25 cellular contexts compared by ENCODE assay signal in the genomic region with DNA sequence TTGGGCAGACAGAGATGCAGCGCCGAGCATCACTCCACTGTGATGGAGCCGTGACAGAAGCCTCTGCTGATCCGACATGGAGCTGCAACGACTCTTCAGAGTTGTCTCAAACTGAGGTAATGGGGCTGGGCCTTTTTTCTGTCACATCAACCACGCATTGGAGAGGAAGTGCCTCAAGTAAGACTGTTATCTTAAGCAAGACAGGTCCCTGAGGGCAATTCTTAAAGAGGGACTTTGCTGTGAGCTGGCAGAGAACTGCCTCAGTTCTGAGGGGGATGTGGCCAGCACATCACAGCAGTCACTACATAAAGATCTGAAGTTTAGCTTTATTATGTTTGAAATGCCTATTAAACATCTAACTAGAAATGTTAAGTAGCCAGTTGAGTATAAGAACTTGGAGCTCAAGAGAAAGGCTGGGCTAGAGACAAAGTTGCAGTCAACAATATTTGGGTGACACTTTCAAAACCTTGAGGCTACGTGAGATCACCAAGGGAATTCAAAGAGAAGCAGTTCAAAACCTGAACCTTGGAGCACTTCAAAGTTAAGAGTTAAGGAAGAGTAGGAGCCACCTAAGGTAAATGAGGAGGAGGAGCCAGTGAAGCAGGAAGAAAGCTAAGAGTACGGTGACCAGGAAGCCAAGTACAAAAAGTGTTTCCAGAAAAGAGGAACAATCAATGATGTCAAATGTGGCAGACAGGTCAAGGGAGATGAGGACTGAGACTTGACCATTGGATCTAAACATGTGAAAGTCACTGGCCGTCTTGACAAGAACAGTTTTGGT. TPM values are rescaled to one million over a fixed set of nuclear protein-coding genes. Genes with fewer than 3 reads are reported as not detected.
DNase-seq lines count a peak whose midpoint lies in the region; ATAC-seq, FAIRE-seq and TF ChIP-seq lines count a peak whose summit lies in the region.
"Had no signal": no experiment of that assay in that cellular context is flagged by ENCODE, and none has a peak within 500 bp of the region (broad histone marks: within the 10 kb centered on the region; RNA-seq: fewer than 3 reads in every experiment).

No MANE protein-coding gene starts in this region.

- TF ChIP-seq POLR2A in K562 (conservative IDR thresholded peaks at IDR 0.05) (no peak), spleen (IDR thresholded peaks at IDR 0.05) (no peak)

- in situ Hi-C loops in K562 (cut with MboI): no loop called here

- H3K4me1 ChIP-seq in BLaER1 (peaks cover 10% of the 10 kb centered on the region), Loucy (ENCODE audit: insufficient read depth, low read length, poor library complexity, severe bottlenecking) (peaks cover 6% of the 10 kb centered on the region), K562 (replicated peaks in 1 of 2; ENCODE audit: control insufficient read depth in 2 of 2, insufficient read depth in 2 of 2, low read length in 2 of 2) (no peaks in the 10 kb centered on the region; a peak in 1 of 5 replicates), mucosa of descending colon (ENCODE audit: low read depth) (peaks cover 11% of the 10 kb centered on the region), osteoblast (ENCODE audit: insufficient read depth, low read length) (no peaks in the 10 kb centered on the region), neuronal stem cell (ENCODE audit: control insufficient read depth in 2 of 2, insufficient read depth in 1 of 2, low read depth in 1 of 2, low read length in 2 of 2) (peaks cover 0 to 4% of the 10 kb centered on the region in 2 donors), spleen (no peaks in the 10 kb centered on the region)
- H3K4me1 ChIP-seq: Peyer's patch had no signal

- no peak overlapping the region for H3K4ac ChIP-seq in neuronal stem cell (ENCODE audit: low read length)

- H3K79me2 ChIP-seq in Loucy (ENCODE audit: insufficient read depth, low read length) (no peaks in the 10 kb centered on the region), K562 (ENCODE audit: control insufficient read depth, insufficient read depth, low read length) (no peaks in the 10 kb centered on the region), osteoblast (ENCODE audit: insufficient read depth, low read length) (no peaks in the 10 kb centered on the region)

- H3K27ac ChIP-seq in BLaER1: no peak overlapping the region
- H3K27ac ChIP-seq in K562 (ENCODE audit: extremely low read depth, low read depth, low read length): no peak overlapping the region
- no peak overlapping the region for H3K27ac ChIP-seq in osteoblast (ENCODE audit: low read depth, low read length)
- H3K27ac ChIP-seq in neuronal stem cell (replicated peaks; ENCODE audit: low read length): no peak overlapping the region
- no peak overlapping the region for H3K27ac ChIP-seq in spleen
- H3K27ac ChIP-seq: 22Rv1, Peyer's patch had no signal

- H3K27me3 ChIP-seq in BLaER1 (no peaks in the 10 kb centered on the region), Loucy (ENCODE audit: insufficient read depth, low read length, poor library complexity, severe bottlenecking) (no peaks in the 10 kb centered on the region), K562 (ENCODE audit: control insufficient read depth in 2 of 2, insufficient read depth in 2 of 2, low read length in 2 of 2) (peaks cover 2 to 12% of the 10 kb centered on the region in 2 experiments; a peak in 2 of 5 replicates), osteoblast (ENCODE audit: insufficient read depth, low read length) (peaks cover 5% of the 10 kb centered on the region), neuronal stem cell (ENCODE audit: control insufficient read depth in 3 of 3, insufficient read depth in 3 of 3, low read depth in 1 of 3, low read length in 3 of 3) (no peaks in the 10 kb centered on the region), spleen (replicated peaks in 1 of 7) (peaks cover 0 to 25% (median 0%) of the 10 kb centered on the region in 7 donors)
- H3K27me3 ChIP-seq: Peyer's patch had no signal

- no peaks in the 10 kb centered on the region for H3K36me3 ChIP-seq in BLaER1
- H3K36me3 ChIP-seq in Loucy (ENCODE audit: insufficient read depth, low read length): no peaks in the 10 kb centered on the region
- H3K36me3 ChIP-seq in K562 (ENCODE audit: control insufficient read depth, insufficient read depth, low read length): no peaks in the 10 kb centered on the region
- H3K36me3 ChIP-seq in mucosa of descending colon (ENCODE audit: low read depth): no peaks in the 10 kb centered on the region
- H3K36me3 ChIP-seq in osteoblast (ENCODE audit: insufficient read depth, low read length): no peaks in the 10 kb centered on the region
- H3K36me3 ChIP-seq in neuronal stem cell (replicated peaks in 1 of 2; ENCODE audit: control insufficient read depth in 2 of 2, insufficient read depth in 2 of 2, low read length in 2 of 2): no peaks in the 10 kb centered on the region
- H3K36me3 ChIP-seq in spleen: no peaks in the 10 kb centered on the region
- H3K36me3 ChIP-seq: HAP-1, Peyer's patch had no signal

- H3K79me1 ChIP-seq in neuronal stem cell (ENCODE audit: low read depth, low read length): no peaks in the 10 kb centered on the region

- no peak for TF ChIP-seq EP300 in K562 (IDR thresholded peaks at IDR 0.05; ENCODE audit: low read length)

- TF ChIP-seq RAD21 in K562 (CRISPR knock-in tag; conservative IDR thresholded peaks at IDR 0.05 in 1 of 2, IDR thresholded peaks at IDR 0.05 in 1 of 2): no peak

- peak overlapping the region; percentile 47 for H3K4me2 ChIP-seq in BLaER1
- H3K4me2 ChIP-seq in Loucy (ENCODE audit: low read depth, low read length, poor library complexity, severe bottlenecking): no peak overlapping the region
- no peak overlapping the region for H3K4me2 ChIP-seq in K562 (ENCODE audit: insufficient read depth, low read length)
- H3K4me2 ChIP-seq in osteoblast (ENCODE audit: insufficient read depth, low read length): no peak overlapping the region
- H3K4me2 ChIP-seq in neuronal stem cell (ENCODE audit: insufficient read depth, low read length, poor library complexity, severe bottlenecking): no peak overlapping the region
- H3K4me2 ChIP-seq: SK-N-SH had no signal

- no peak overlapping the region for H2AK5ac ChIP-seq in neuronal stem cell (ENCODE audit: low read depth, low read length)

- H4K20me1 ChIP-seq in BLaER1 (no peaks in the 10 kb centered on the region), Loucy (ENCODE audit: insufficient read depth, low read length, poor library complexity, severe bottlenecking) (no peaks in the 10 kb centered on the region), K562 (replicated peaks; ENCODE audit: control insufficient read depth, insufficient read depth, low read length) (no peaks in the 10 kb centered on the region), osteoblast (ENCODE audit: insufficient read depth, low read length) (no peaks in the 10 kb centered on the region)

- POLR2A ChIA-PET in K562 (lab: Yijun Ruan, JAX): interaction anchor here (1.1 kb wide), 1 partner anchor 10 kb away, joined by 3 read pairs; no protein-coding TSS in a partner anchor

- H2BK15ac ChIP-seq in neuronal stem cell (ENCODE audit: low read length): no peak overlapping the region

- ATAC-seq in K562 (no peak; the same call in 2 of the 3 replicates), mucosa of descending colon (peak; percentile 80), GM21367 (IDR thresholded peaks at IDR 0.05; ENCODE audit: unreplicated experiment) (no peak)

- H2BK120ac ChIP-seq in neuronal stem cell (ENCODE audit: low read depth, low read length): no peak overlapping the region

- H3K9ac ChIP-seq in BLaER1 (no peak overlapping the region), Loucy (ENCODE audit: low read depth, low read length, poor library complexity, severe bottlenecking) (no peak overlapping the region), K562 (ENCODE audit: insufficient read depth in 1 of 2, low read depth in 2 of 2, low read length in 2 of 2) (no peak overlapping the region), neuronal stem cell (ENCODE audit: low read depth, low read length, poor library complexity) (no peak overlapping the region)
- H3K9ac ChIP-seq: SK-N-SH had no signal

- H3K9me3 ChIP-seq in BLaER1 (no peaks in the 10 kb centered on the region), Loucy (ENCODE audit: insufficient read depth, low read depth, low read length) (no peaks in the 10 kb centered on the region), K562 (replicated peaks; ENCODE audit: control insufficient read depth, insufficient read depth, low read depth, low read length) (no peaks in the 10 kb centered on the region), mucosa of descending colon (no peaks in the 10 kb centered on the region), osteoblast (ENCODE audit: low read depth, low read length) (no peaks in the 10 kb centered on the region), neuronal stem cell (replicated peaks in 1 of 2; ENCODE audit: control insufficient read depth in 2 of 2, insufficient read depth in 1 of 2, low read depth in 1 of 2, low read length in 2 of 2) (no peaks in the 10 kb centered on the region), spleen (no peaks in the 10 kb centered on the region)
- H3K9me3 ChIP-seq: HAP-1, Peyer's patch, SK-N-SH had no signal

- no peak overlapping the region for H2BK12ac ChIP-seq in neuronal stem cell (ENCODE audit: low read length)

- no peak overlapping the region for H4K8ac ChIP-seq in neuronal stem cell (ENCODE audit: low read depth, low read length)

- intact Hi-C loops in K562 (cut with micrococcal nuclease) (no loop called here), mucosa of descending colon (cut with DNase I, micrococcal nuclease) (no loop called here), spleen (cut with DNase I; ENCODE audit: low total_unique reads) (no loop called here)

- BruUV-seq in K562 (replicated peaks; lab: Mats Ljungman, UMichigan): no TSS peak

- H3K14ac ChIP-seq in neuronal stem cell (ENCODE audit: low read length): no peak overlapping the region

- no peak for FAIRE-seq in K562 (lab: Jason Lieb, UNC)
- FAIRE-seq: D721Med, GM18507, HTR-8/SVneo had no signal

- no peaks in the 10 kb centered on the region for H3K9me2 ChIP-seq in Loucy (replicated peaks; ENCODE audit: low read depth, low read length)
- H3K9me2 ChIP-seq: SK-N-SH had no signal

- H2AFZ ChIP-seq in Loucy (ENCODE audit: low read length) (peak overlapping the region; percentile 97), K562 (ENCODE audit: low read depth, low read length) (peak overlapping the region; percentile 25; the same call in 1 of the 2 replicates), osteoblast (ENCODE audit: low read length) (no peak overlapping the region), neuronal stem cell (ENCODE audit: low read length) (no peak overlapping the region)

- H2BK5ac ChIP-seq in neuronal stem cell (ENCODE audit: low read length): no peak overlapping the region

- H4K91ac ChIP-seq in neuronal stem cell (ENCODE audit: low read depth, low read length, poor library complexity): no peak overlapping the region

- no peaks in the 10 kb centered on the region for H3F3A ChIP-seq in Loucy (ENCODE audit: low read depth)

- CTCF ChIA-PET in K562 (lab: Yijun Ruan, JAX; ENCODE audit: low intra/inter-chr PET ratio): no interaction called here

- no peak for TF ChIP-seq CTCF in Loucy (conservative IDR thresholded peaks at IDR 0.05; ENCODE audit: low read length)
- no peak for TF ChIP-seq CTCF in K562 (IDR thresholded peaks at IDR 0.05 in 2 of 3, conservative IDR thresholded peaks at IDR 0.05 in 1 of 3; ENCODE audit: insufficient read depth in 2 of 3, low read depth in 1 of 3, low read length in 3 of 3)
- no peak for TF ChIP-seq CTCF in mucosa of descending colon (IDR thresholded peaks at IDR 0.05)
- TF ChIP-seq CTCF in osteoblast (IDR thresholded peaks at IDR 0.05; ENCODE audit: extremely low read depth, low read depth, low read length): no peak
- TF ChIP-seq CTCF in spleen (IDR thresholded peaks at IDR 0.05 in 8 of 11, conservative IDR thresholded peaks at IDR 0.05 in 3 of 11): no peak

- WGBS in K562 (ENCODE audit: insufficient coverage, low coverage, missing lambda C conversion rate): 1% methylated on average over 9 of the region's 9 CpGs
- no CpG with 5 or more reads among the region's 9 CpGs for WGBS in neuronal stem cell (ENCODE audit: extremely low coverage in 2 of 2, insufficient read length in 2 of 2, insufficient replicate concordance in 1 of 2), 2 donors
- 51 to 73% (median 66%) methylated on average over 9 of the region's 9 CpGs for WGBS in spleen, 5 donors

- no peak for DNase-seq in K562 (ENCODE audit: extremely low read depth in 1 of 4, low spot score in 3 of 4)
- peak in 1 of 3 donors; percentile 9 for DNase-seq in mucosa of descending colon
- DNase-seq in osteoblast (ENCODE audit: insufficient read length, low spot score, missing footprints): no peak
- DNase-seq in neuronal stem cell (ENCODE audit: low spot score): no peak
- DNase-seq in spleen: no peak
- DNase-seq: CD4-positive, alpha-beta T cell; GOT3; HFFc6; KG1; NCI-H1092; NCI-H1417 treated with DMSO at 0.1 percent for 48 hours; NCI-H1694 treated with DMSO at 0.1 percent for 48 hours; NCI-H2081; NCI-H2227 treated with DMSO at 0.1 percent for 48 hours; NCI-H526 treated with DMSO at 0.1 percent for 48 hours; Peyer's patch; SK-N-SH had no signal

- no peak overlapping the region for H3K23ac ChIP-seq in neuronal stem cell (ENCODE audit: low read depth, low read length, poor library complexity)

- H3K4me3 ChIP-seq in BLaER1 (no peak overlapping the region), Loucy (ENCODE audit: low read length, poor library complexity, severe bottlenecking) (no peak overlapping the region), K562 (no peak overlapping the region), mucosa of descending colon (no peak overlapping the region), osteoblast (ENCODE audit: insufficient read depth, low read length) (no peak overlapping the region), neuronal stem cell (ENCODE audit: low read length in 2 of 2) (no peak overlapping the region), spleen (no peak overlapping the region)
- H3K4me3 ChIP-seq: HAP-1, Peyer's patch had no signal

- H3K9me1 ChIP-seq in K562 (ENCODE audit: control insufficient read depth, insufficient read depth, low read length): no peaks in the 10 kb centered on the region

- no peak overlapping the region for H3K18ac ChIP-seq in neuronal stem cell (ENCODE audit: low read length)

RNA-seq across cellular contexts. Expression of gene BCL9, which starts 54.2 kb away (rescaled TPM):
- total RNA-seq in K562 (2011; cell fraction: chromatin; rRNA removed; ENCODE audit: low replicate concordance): 5.2 and 6.0 TPM in 2 replicates
- 3.3 TPM in 2 replicates for total RNA-seq in K562 (2011; cell fraction: nucleolus; rRNA removed)
- 3.4 and 4.0 TPM in 2 replicates for total RNA-seq in K562 (2011; cell fraction: nucleoplasm; rRNA removed)
- total RNA-seq in K562 (2014; rRNA removed) (1.2 and 1.8 TPM in 2 replicates), K562 (2014; rRNA removed; fragmentation: Illumina TruSeq; extraction: Trizol) (1.9 and 2.0 TPM in 2 replicates), K562 (2015; rRNA removed; fragmentation: Illumina TruSeq; extraction: Trizol) (1.5 and 1.7 TPM in 2 replicates), K562 (2021) (8.4 and 8.9 TPM in 2 replicates), mucosa of descending colon (10 to 100 TPM; 17.2 to 24.9 (median 18.6) TPM), osteoblast (5.4 and 5.6 TPM in 2 replicates), spleen (10 to 100 TPM in 5 of 7 donors, 1 to 10 TPM in 2; 5.5 to 13.9 (median 11.6) TPM)
- polyA plus RNA-seq in K562 (2011; rRNA removed) (1.4 and 2.0 TPM in 2 replicates), K562 (2014; fragmentation: Illumina TruSeq; extraction: Trizol) (4.6 and 5.4 TPM in 2 replicates), K562 (2014; fragmentation: Nextera tagmentation; extraction: Ambion mirVana) (under 1 TPM; 0.17 to 0.59 TPM), K562 (2014; rRNA removed) (2.3 and 4.3 TPM in 2 replicates), spleen (1 to 10 TPM in 1 of 3 donors, under 1 TPM in 2; 0.70 to 3.3 (median 0.91) TPM)
- 1.7 and 2.0 TPM in 2 replicates for polyA plus RNA-seq in K562 (2011; cell fraction: cytosol; rRNA removed)
- polyA plus RNA-seq in K562 (2011; cell fraction: nucleus; rRNA removed): 2.0 and 4.6 TPM in 2 replicates
- 4.2 and 4.9 TPM in 2 replicates for polyA plus RNA-seq in K562 (2012)
- polyA minus RNA-seq in K562 (2011; rRNA and poly(A)+ RNA removed): 1.3 and 1.4 TPM in 2 replicates
- polyA minus RNA-seq in K562 (2011; cell fraction: cytosol; rRNA and poly(A)+ RNA removed): 2.7 and 3.0 TPM in 2 replicates
- 2.0 and 2.9 TPM in 2 replicates for polyA minus RNA-seq in K562 (2011; cell fraction: nucleus; rRNA and poly(A)+ RNA removed)
- 45.2 TPM for polyA plus RNA-seq in neuronal stem cell (2013, experiment 1 of 2)
- polyA plus RNA-seq in neuronal stem cell (2013, experiment 2 of 2): 43.6 TPM

Comparison
In these comparisons a context has a peak if more than half of its experiments do, and no peak if none do; other contexts are left out.
1. H2AFZ ChIP-seq: peak in Loucy (single experiment) and K562 (single experiment); none in osteoblast (single experiment) and neuronal stem cell (single experiment).